ENCODE assay signal across 1 cellular context in genomic region chr10:11014671-11015141, GRCh38.
TF ChIP-seq lines count a peak whose summit lies in the region.

No MANE protein-coding gene starts in this region.

TF ChIP-seq in SK-N-SH treated with all-trans-retinoic acid at 6 μM for 48 hours, 23 proteins besides CTCF, POLR2A, EP300 and RAD21 (continued from another document):
- TF ChIP-seq PATZ1 (CRISPR knock-in tag; IDR thresholded peaks at IDR 0.05; ENCODE audit: borderline replicate concordance) (no peak), POU6F1 (CRISPR knock-in tag; IDR thresholded peaks at IDR 0.05; ENCODE audit: borderline replicate concordance, low read depth) (no peak), ZC3H10 (CRISPR knock-in tag; IDR thresholded peaks at IDR 0.05) (no peak), GLIS3 (CRISPR knock-in tag; IDR thresholded peaks at IDR 0.05) (no peak)
